In genomic region chr3:120410541-120410940, GRCh38 we compare ENCODE assay signal across 33 cellular contexts.
"Had no signal": no experiment of that assay in that cellular context is flagged by ENCODE, and none has a peak within 500 bp of the region (broad histone marks: within the 10 kb centered on the region; RNA-seq: fewer than 3 reads in every experiment).

No MANE protein-coding gene starts in this region.

- H3K27me3 Mint-ChIP-seq: activated CD4-positive, alpha-beta T cell treated with anti-CD3 and anti-CD28 coated beads, Interleukin-2, amount 10 ng/mL, durations not matched to agents 7 days and 5 days; activated naive CD8-positive, alpha-beta T cell treated with anti-CD3 and anti-CD28 coated beads, Interleukin-2, amount 10 ng/mL, durations not matched to agents 7 days and 5 days; activated T-cell treated with anti-CD3 and anti-CD28 coated beads, Interleukin-2, amount 50 U/mL, for 24 hours; naive B cell; stimulated activated naive CD8-positive, alpha-beta T cell treated with anti-CD3 and anti-CD28 coated beads, Interleukin-15, amount 100 ng/mL, for 72 hours had no signal

- H3K4me3 ChIP-seq: dorsolateral prefrontal cortex, lung, ovary, prostate gland, skin epidermis, tibial artery, upper lobe of right lung had no signal

- H3K27ac ChIP-seq: brain microvascular endothelial cell, neutrophil, ovary, prostate gland, skin epidermis, tibial artery, upper lobe of right lung had no signal

- H3K36me3 ChIP-seq: neutrophil, ovary had no signal

- ATAC-seq: left lobe of liver; sciatic nerve; stimulated activated effector memory CD8-positive, alpha-beta T cell treated with anti-CD3 and anti-CD28 coated beads, Interleukin-12 subunit alpha, Interleukin-12 subunit beta, amount 100 ng/mL, for 72 hours; stimulated activated naive CD8-positive, alpha-beta T cell treated with anti-CD3 and anti-CD28 coated beads, Interleukin-15, amount 100 ng/mL, for 72 hours; upper lobe of right lung had no signal

- H3K9me3 ChIP-seq: neutrophil, ovary, prostate gland, tibial artery, upper lobe of right lung had no signal

- DNase-seq: activated CD4-positive, alpha-beta memory T cell treated with anti-CD3 and anti-CD28 coated beads, Interleukin-2, amount 10 ng/mL, durations not matched to agents 7 days and 5 days; activated CD4-positive, alpha-beta T cell treated with anti-CD3 and anti-CD28 coated beads, Interleukin-2, amount 10 ng/mL, durations not matched to agents 7 days and 5 days; activated CD4-positive, CD25-positive, alpha-beta regulatory T cell treated with anti-CD3 and anti-CD28 coated beads, Interleukin-2, amount 50 U/mL, for 72 hours; activated CD8-positive, alpha-beta memory T cell treated with anti-CD3 and anti-CD28 coated beads, Interleukin-2, amount 50 U/mL, for 48 hours; activated gamma-delta T cell; activated naive CD4-positive, alpha-beta T cell treated with anti-CD3 and anti-CD28 coated beads, Interleukin-2, amount 10 ng/mL, durations not matched to agents 7 days and 5 days; activated naive CD8-positive, alpha-beta T cell treated with anti-CD3 and anti-CD28 coated beads, Interleukin-2, amount 10 ng/mL, durations not matched to agents 7 days and 5 days; activated T-cell treated with anti-CD3 and anti-CD28 coated beads, Interleukin-2, amount 50 U/mL, for 24 hours; amniotic stem cell; brain microvascular endothelial cell; effector memory CD4-positive, alpha-beta T cell; erythroblast; foreskin melanocyte; kidney glomerular epithelial cell; naive B cell; nephron progenitor cell; ovary; retina; stimulated activated CD4-positive, alpha-beta T cell treated with anti-CD3 and anti-CD28 coated beads, Interleukin-12 subunit alpha, Interleukin-12 subunit beta, amount 100 ng/mL, for 4 hours; stimulated activated CD4-positive, alpha-beta T cell treated with anti-CD3 and anti-CD28 coated beads, Interleukin-4, amount 100 ng/mL, for 24 hours; stimulated activated naive CD8-positive, alpha-beta T cell treated with anti-CD3 and anti-CD28 coated beads, Interleukin-15, amount 100 ng/mL, for 72 hours; T-helper 2 cell; tibial artery; upper lobe of right lung had no signal

- H3K9me3 Mint-ChIP-seq: activated CD4-positive, alpha-beta memory T cell treated with anti-CD3 and anti-CD28 coated beads, Interleukin-2, amount 10 ng/mL, durations not matched to agents 7 days and 5 days; activated CD4-positive, alpha-beta T cell treated with anti-CD3 and anti-CD28 coated beads, Interleukin-2, amount 10 ng/mL, durations not matched to agents 7 days and 5 days; activated naive CD4-positive, alpha-beta T cell treated with anti-CD3 and anti-CD28 coated beads, Interleukin-2, amount 10 ng/mL, durations not matched to agents 7 days and 5 days; activated naive CD8-positive, alpha-beta T cell treated with anti-CD3 and anti-CD28 coated beads, Interleukin-2, amount 10 ng/mL, durations not matched to agents 7 days and 5 days; activated T-cell treated with anti-CD3 and anti-CD28 coated beads, Interleukin-2, amount 50 U/mL, for 24 hours; mesothelial cell of epicardium; naive B cell; nephron progenitor cell; stimulated activated effector memory CD8-positive, alpha-beta T cell treated with anti-CD3 and anti-CD28 coated beads, Interleukin-12 subunit alpha, Interleukin-12 subunit beta, amount 100 ng/mL, for 72 hours; stimulated activated naive CD8-positive, alpha-beta T cell treated with anti-CD3 and anti-CD28 coated beads, Interleukin-15, amount 100 ng/mL, for 72 hours had no signal

- H3K4me1 Mint-ChIP-seq: activated CD4-positive, alpha-beta memory T cell treated with anti-CD3 and anti-CD28 coated beads, Interleukin-2, amount 10 ng/mL, durations not matched to agents 7 days and 5 days; activated naive CD4-positive, alpha-beta T cell treated with anti-CD3 and anti-CD28 coated beads, Interleukin-2, amount 10 ng/mL, durations not matched to agents 7 days and 5 days; mesothelial cell of epicardium; nephron progenitor cell; stimulated activated effector memory CD8-positive, alpha-beta T cell treated with anti-CD3 and anti-CD28 coated beads, Interleukin-12 subunit alpha, Interleukin-12 subunit beta, amount 100 ng/mL, for 72 hours; stimulated activated naive CD8-positive, alpha-beta T cell treated with anti-CD3 and anti-CD28 coated beads, Interleukin-15, amount 100 ng/mL, for 72 hours had no signal

- H3K27me3 ChIP-seq: brain microvascular endothelial cell, dorsolateral prefrontal cortex, neutrophil, ovary, tibial artery, upper lobe of right lung had no signal

- H3K4me3 Mint-ChIP-seq: activated CD4-positive, alpha-beta memory T cell treated with anti-CD3 and anti-CD28 coated beads, Interleukin-2, amount 10 ng/mL, durations not matched to agents 7 days and 5 days; activated CD4-positive, alpha-beta T cell treated with anti-CD3 and anti-CD28 coated beads, Interleukin-2, amount 10 ng/mL, durations not matched to agents 7 days and 5 days; activated naive CD4-positive, alpha-beta T cell treated with anti-CD3 and anti-CD28 coated beads, Interleukin-2, amount 10 ng/mL, durations not matched to agents 7 days and 5 days; activated naive CD8-positive, alpha-beta T cell treated with anti-CD3 and anti-CD28 coated beads, Interleukin-2, amount 10 ng/mL, durations not matched to agents 7 days and 5 days; activated T-cell treated with anti-CD3 and anti-CD28 coated beads, Interleukin-2, amount 50 U/mL, for 24 hours; mesothelial cell of epicardium; naive B cell; nephron progenitor cell; stimulated activated effector memory CD8-positive, alpha-beta T cell treated with anti-CD3 and anti-CD28 coated beads, Interleukin-12 subunit alpha, Interleukin-12 subunit beta, amount 100 ng/mL, for 72 hours; stimulated activated naive CD8-positive, alpha-beta T cell treated with anti-CD3 and anti-CD28 coated beads, Interleukin-15, amount 100 ng/mL, for 72 hours had no signal

- H3K4me1 ChIP-seq: prostate gland, tibial artery had no signal

- H3K36me3 Mint-ChIP-seq: activated naive CD4-positive, alpha-beta T cell treated with anti-CD3 and anti-CD28 coated beads, Interleukin-2, amount 10 ng/mL, durations not matched to agents 7 days and 5 days; activated naive CD8-positive, alpha-beta T cell treated with anti-CD3 and anti-CD28 coated beads, Interleukin-2, amount 10 ng/mL, durations not matched to agents 7 days and 5 days; naive B cell; stimulated activated effector memory CD8-positive, alpha-beta T cell treated with anti-CD3 and anti-CD28 coated beads, Interleukin-12 subunit alpha, Interleukin-12 subunit beta, amount 100 ng/mL, for 72 hours had no signal

- H3K27ac Mint-ChIP-seq: activated CD4-positive, alpha-beta memory T cell treated with anti-CD3 and anti-CD28 coated beads, Interleukin-2, amount 10 ng/mL, durations not matched to agents 7 days and 5 days; activated CD4-positive, alpha-beta T cell treated with anti-CD3 and anti-CD28 coated beads, Interleukin-2, amount 10 ng/mL, durations not matched to agents 7 days and 5 days; activated naive CD4-positive, alpha-beta T cell treated with anti-CD3 and anti-CD28 coated beads, Interleukin-2, amount 10 ng/mL, durations not matched to agents 7 days and 5 days; activated naive CD8-positive, alpha-beta T cell treated with anti-CD3 and anti-CD28 coated beads, Interleukin-2, amount 10 ng/mL, durations not matched to agents 7 days and 5 days; activated T-cell treated with anti-CD3 and anti-CD28 coated beads, Interleukin-2, amount 50 U/mL, for 24 hours; mesothelial cell of epicardium; stimulated activated effector memory CD8-positive, alpha-beta T cell treated with anti-CD3 and anti-CD28 coated beads, Interleukin-12 subunit alpha, Interleukin-12 subunit beta, amount 100 ng/mL, for 72 hours had no signal
